ENCODE assay signal across 15 cellular contexts in the genomic region with DNA sequence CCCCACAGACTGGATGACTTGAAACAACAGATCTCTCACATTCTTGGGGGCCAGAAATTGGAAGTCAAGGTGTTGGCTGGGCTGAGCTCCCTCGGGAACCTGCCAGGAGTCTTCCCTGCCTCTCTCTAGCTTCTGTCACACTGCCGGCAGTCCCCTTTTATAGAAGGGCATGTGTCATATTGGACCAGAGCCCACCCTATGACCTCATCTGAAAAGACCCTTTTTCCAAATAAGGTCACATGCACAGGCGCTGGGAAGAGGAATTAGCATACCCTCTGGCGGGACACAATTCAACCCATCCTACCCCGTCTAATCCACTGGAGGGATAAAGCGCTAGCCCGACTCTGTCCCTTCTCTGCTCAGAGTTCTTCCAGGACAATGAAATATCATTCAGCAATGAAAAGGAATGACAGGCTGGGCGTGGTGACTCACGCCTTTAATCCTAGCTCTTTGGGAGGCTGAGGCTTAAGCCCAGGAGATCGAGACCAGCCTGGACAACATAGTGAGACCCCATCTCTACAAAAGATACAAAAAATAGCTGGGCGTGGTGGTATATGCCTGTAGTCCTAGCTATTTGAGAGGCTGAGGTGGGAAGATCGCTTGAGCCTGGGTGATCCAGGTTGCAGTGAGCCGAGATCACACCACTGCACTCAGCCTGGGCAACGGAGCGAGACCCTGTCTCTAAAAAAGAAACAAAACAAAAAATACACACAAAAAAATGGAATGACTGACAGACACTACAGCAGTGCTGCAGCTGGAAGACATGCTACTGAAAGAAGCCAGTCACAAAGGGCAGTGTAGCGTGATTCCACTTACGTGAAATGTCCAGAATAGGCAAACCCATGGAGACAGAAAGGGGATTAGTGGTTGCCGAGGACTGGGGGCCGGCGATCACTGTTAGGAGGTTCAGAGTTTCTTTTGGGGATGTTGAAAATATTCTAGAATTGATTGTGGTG. TPM values are rescaled to one million over a fixed set of nuclear protein-coding genes. Genes with fewer than 3 reads are reported as not detected.
DNase-seq lines count a peak whose midpoint lies in the region; TF ChIP-seq lines count a peak whose summit lies in the region.
"Had no signal": no experiment of that assay in that cellular context is flagged by ENCODE, and none has a peak within 500 bp of the region (broad histone marks: within the 10 kb centered on the region; RNA-seq: fewer than 3 reads in every experiment).

No MANE protein-coding gene starts in this region.

- no CpG with 5 or more reads among the region's 20 CpGs for WGBS in mesendoderm (ENCODE audit: extremely low coverage, insufficient coverage, low lambda C conversion rate)

- no peak overlapping the region for H3K4me2 ChIP-seq in mesendoderm (ENCODE audit: low read length)

- no peak overlapping the region for H3K27ac ChIP-seq in HEK293 (ENCODE audit: extremely low read depth, low read depth, low read length)
- H3K27ac ChIP-seq in mesendoderm (ENCODE audit: low read depth, low read length), result peak overlapping the region; percentile 77
- H3K27ac ChIP-seq: cardiac muscle cell, testis had no signal

- no peak overlapping the region for H3K9ac ChIP-seq in mesendoderm (ENCODE audit: low read length)

- peak overlapping the region; percentile 71 for H3K4ac ChIP-seq in mesendoderm (ENCODE audit: low read depth, low read length)

- H3K27me3 Mint-ChIP-seq in CD14-positive monocyte (ENCODE audit: low read depth in 3 of 3), result peaks cover 15 to 24% (median 17%) of the 10 kb centered on the region in 3 donors

- H3K4me1 Mint-ChIP-seq in CD14-positive monocyte, result peaks cover 51% of the 10 kb centered on the region

- no peaks in the 10 kb centered on the region for H3K79me1 ChIP-seq in mesendoderm (ENCODE audit: low read length)

- H4K5ac ChIP-seq in mesendoderm (ENCODE audit: low read length), result no peak overlapping the region

- no peaks in the 10 kb centered on the region for H3K79me2 ChIP-seq in mesendoderm (ENCODE audit: control insufficient read depth, insufficient read depth, low read length)

- no peak for DNase-seq in CD14-positive monocyte (ENCODE audit: low spot score)
- DNase-seq in RPMI7951 (ENCODE audit: low read depth), result peak; percentile 14
- no peak for DNase-seq in mesendoderm
- DNase-seq in AG08396 (ENCODE audit: low spot score), result no peak
- DNase-seq in NCI-H524 treated with DMSO at 0.1 percent for 48 hours (lab: John Stamatoyannopoulos, UW), result no peak
- DNase-seq in NCI-H510A treated with DMSO at 0.1 percent for 48 hours (lab: John Stamatoyannopoulos, UW), result no peak
- DNase-seq in ACHN, result no peak

- in situ Hi-C loops in ACHN (cut with HindIII; ENCODE audit: low pct_ligation_motif_present, low pct_unique_long_range_greater_than_20kb, low sequenced_read_pairs), result no loop called here

- CTCF ChIA-PET in HEK293 (lab: Yijun Ruan, JAX), result interaction anchor here (0.5 to 4.2 kb wide), 45 partner anchors 8 to 459 kb away, joined by 3 to 48 read pairs (median 5); a partner anchor contains a TSS

- H3K36me3 ChIP-seq in HEK293 (ENCODE audit: control insufficient read depth in 2 of 2, insufficient read depth in 1 of 2, low read length in 2 of 2) (no peaks in the 10 kb centered on the region; a peak in 1 of 3 replicates), mesendoderm (ENCODE audit: control insufficient read depth, insufficient read depth, low read length) (no peaks in the 10 kb centered on the region)
- H3K36me3 ChIP-seq: cardiac muscle cell had no signal

- peak overlapping the region; percentile 38 for H2BK5ac ChIP-seq in mesendoderm (ENCODE audit: low read length)

- no peaks in the 10 kb centered on the region for H3K27me3 ChIP-seq in mesendoderm (ENCODE audit: insufficient read depth, low read length, poor library complexity)
- H3K27me3 ChIP-seq: cardiac muscle cell, testis had no signal

- no peak overlapping the region for H2AK5ac ChIP-seq in mesendoderm (ENCODE audit: low read length)

- intact Hi-C loops in CD14-positive monocyte (cut with micrococcal nuclease), result loop anchor here (1.0 to 5.0 kb wide), 5 partner anchors 36 to 107 kb away; a partner anchor contains a TSS

- no peak for TF ChIP-seq CTCF in CD14-positive monocyte (IDR thresholded peaks at IDR 0.05)
- no peak for TF ChIP-seq CTCF in HEK293 (tag by site-specific recombination; IDR thresholded peaks at IDR 0.05)

- H3K9me3 ChIP-seq in HEK293 (ENCODE audit: control insufficient read depth, insufficient read depth, low read depth, low read length), result no peaks in the 10 kb centered on the region
- H3K9me3 ChIP-seq: testis had no signal

- no peaks in the 10 kb centered on the region for H3K36me3 Mint-ChIP-seq in CD14-positive monocyte
- H3K36me3 Mint-ChIP-seq: naive thymus-derived CD8-positive, alpha-beta T cell had no signal

- peak overlapping the region; percentile 100 for H3K27ac Mint-ChIP-seq in CD14-positive monocyte
- H3K27ac Mint-ChIP-seq: activated T-helper 1 cell treated with anti-CD3 and anti-CD28 coated beads, Interleukin-12 subunit alpha, Interleukin-12 subunit beta, Interleukin-2, Interleukin-4 antibody, amounts not matched to agents 30 ng/mL and 10 ng/mL and 1 ng/mL, durations not matched to agents 14 hours and 24 hours and 36 hours had no signal

- H3K4me3 ChIP-seq in HEK293 (ENCODE audit: low read depth, low read length) (no peak overlapping the region), mesendoderm (ENCODE audit: low read length) (no peak overlapping the region)
- H3K4me3 ChIP-seq: cardiac muscle cell, lung, testis had no signal

- H4K8ac ChIP-seq in mesendoderm (ENCODE audit: low read depth, low read length), result no peak overlapping the region

- no peak overlapping the region for H3K23ac ChIP-seq in mesendoderm (ENCODE audit: low read length)

- H3K4me1 ChIP-seq in HEK293 (ENCODE audit: control insufficient read depth, insufficient read depth, low read length) (no peaks in the 10 kb centered on the region), mesendoderm (ENCODE audit: control insufficient read depth, low read depth, low read length) (no peaks in the 10 kb centered on the region)
- H3K4me1 ChIP-seq: testis had no signal

- H2BK120ac ChIP-seq in mesendoderm (ENCODE audit: low read depth, low read length), result no peak overlapping the region

- POLR2A ChIA-PET in HEK293 (lab: Yijun Ruan, JAX), result interaction anchor here (1.2 kb wide), 2 partner anchors 38 to 42 kb away, joined by 4 to 6 read pairs; a partner anchor contains a TSS

- H3K9me3 Mint-ChIP-seq in CD14-positive monocyte, result peaks cover 0 to 3% (median 0%) of the 10 kb centered on the region in 7 donors
- H3K9me3 Mint-ChIP-seq: activated T-helper 1 cell treated with anti-CD3 and anti-CD28 coated beads, Interleukin-12 subunit alpha, Interleukin-12 subunit beta, Interleukin-2, Interleukin-4 antibody, amounts not matched to agents 30 ng/mL and 10 ng/mL and 1 ng/mL, durations not matched to agents 14 hours and 24 hours and 36 hours; naive thymus-derived CD8-positive, alpha-beta T cell had no signal

- H2BK15ac ChIP-seq in mesendoderm (replicated peaks; ENCODE audit: low read depth), result peak overlapping the region; percentile 66

- H3K56ac ChIP-seq in mesendoderm (ENCODE audit: low read length), result peak overlapping the region; percentile 56

- peak overlapping the region in 1 of 2 donors; percentile 31 for H3K4me3 Mint-ChIP-seq in CD14-positive monocyte
- H3K4me3 Mint-ChIP-seq: activated T-helper 1 cell treated with anti-CD3 and anti-CD28 coated beads, Interleukin-12 subunit alpha, Interleukin-12 subunit beta, Interleukin-2, Interleukin-4 antibody, amounts not matched to agents 30 ng/mL and 10 ng/mL and 1 ng/mL, durations not matched to agents 14 hours and 24 hours and 36 hours; naive thymus-derived CD8-positive, alpha-beta T cell had no signal

- H3K18ac ChIP-seq in mesendoderm (ENCODE audit: low read length), result peak overlapping the region; percentile 7

TF ChIP-seq in HEK293, 187 proteins besides CTCF, POLR2A, EP300 and RAD21:
- no peak for TF ChIP-seq FEZF1 (tag by site-specific recombination; IDR thresholded peaks at IDR 0.05)
- 0 out of 2 replicates have a peak, but pooled peaks have one; percentile 6 for TF ChIP-seq SP7 (tag by site-specific recombination; IDR thresholded peaks at IDR 0.05)
- TF ChIP-seq, protein P1, sequence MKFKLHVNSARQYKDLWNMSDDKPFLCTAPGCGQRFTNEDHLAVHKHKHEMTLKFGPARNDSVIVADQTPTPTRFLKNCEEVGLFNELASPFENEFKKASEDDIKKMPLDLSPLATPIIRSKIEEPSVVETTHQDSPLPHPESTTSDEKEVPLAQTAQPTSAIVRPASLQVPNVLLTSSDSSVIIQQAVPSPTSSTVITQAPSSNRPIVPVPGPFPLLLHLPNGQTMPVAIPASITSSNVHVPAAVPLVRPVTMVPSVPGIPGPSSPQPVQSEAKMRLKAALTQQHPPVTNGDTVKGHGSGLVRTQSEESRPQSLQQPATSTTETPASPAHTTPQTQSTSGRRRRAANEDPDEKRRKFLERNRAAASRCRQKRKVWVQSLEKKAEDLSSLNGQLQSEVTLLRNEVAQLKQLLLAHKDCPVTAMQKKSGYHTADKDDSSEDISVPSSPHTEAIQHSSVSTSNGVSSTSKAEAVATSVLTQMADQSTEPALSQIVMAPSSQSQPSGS (tag by site-specific recombination; IDR thresholded peaks at IDR 0.05; ENCODE audit: low read depth), result peak; percentile 37; the same call in 1 of the 2 replicates
- TF ChIP-seq ZNF121 (tag by site-specific recombination; IDR thresholded peaks at IDR 0.05), result peak; percentile 97
- no peak for TF ChIP-seq ZNF610 (tag by site-specific recombination; IDR thresholded peaks at IDR 0.05; ENCODE audit: borderline replicate concordance)
- peak; percentile 58 for TF ChIP-seq ZNF146 (tag by site-specific recombination; IDR thresholded peaks at IDR 0.05)

RNA-seq across cellular contexts. Expression of a gene that starts 28.5 kb away (rescaled TPM):
- polyA plus RNA-seq in CD14-positive monocyte, result not detected
- total RNA-seq in RPMI7951 (2014; rRNA removed; shearing (Covaris generic)), result 24.0 and 28.8 TPM in 2 replicates
- polyA plus RNA-seq in mesendoderm (2013, experiment 1 of 2), result 65.7 TPM
- 64.6 TPM for polyA plus RNA-seq in mesendoderm (2013, experiment 2 of 2)
- total RNA-seq: activated T-helper 1 cell treated with anti-CD3 and anti-CD28 coated beads, Interleukin-12 subunit alpha, Interleukin-12 subunit beta, Interleukin-2, Interleukin-4 antibody, amounts not matched to agents 30 ng/mL and 10 ng/mL and 1 ng/mL, durations not matched to agents 14 hours and 24 hours and 36 hours; naive thymus-derived CD8-positive, alpha-beta T cell; T-helper 1 cell treated with Interleukin-12 subunit alpha and Interleukin-12 subunit beta and Interleukin-4 antibody, amounts not matched to agents 30 ng/mL and 1 ng/mL, for 36 hours had no signal
- polyA plus RNA-seq: naive thymus-derived CD8-positive, alpha-beta T cell had no signal

RNA-seq across cellular contexts. Expression of a gene that starts 41.7 kb away (rescaled TPM):
- polyA plus RNA-seq in CD14-positive monocyte, result 1 to 10 TPM; 3.4 to 3.8 TPM
- total RNA-seq in RPMI7951 (2014; rRNA removed; shearing (Covaris generic)), result 8.3 and 8.7 TPM in 2 replicates
- 19.0 TPM for polyA plus RNA-seq in mesendoderm (2013, experiment 1 of 2)
- 19.1 TPM for polyA plus RNA-seq in mesendoderm (2013, experiment 2 of 2)

RNA-seq across cellular contexts. Expression of a gene that starts 58.8 kb away (rescaled TPM):
- 1 to 10 TPM; 2.4 to 4.3 TPM for polyA plus RNA-seq in CD14-positive monocyte
- under 0.01 and 0.12 TPM in 2 replicates for total RNA-seq in RPMI7951 (2014; rRNA removed; shearing (Covaris generic))
- polyA plus RNA-seq in mesendoderm (2013, experiment 1 of 2), result 0.29 TPM
- polyA plus RNA-seq in mesendoderm (2013, experiment 2 of 2), result 0.14 TPM
- total RNA-seq: activated T-helper 1 cell treated with anti-CD3 and anti-CD28 coated beads, Interleukin-12 subunit alpha, Interleukin-12 subunit beta, Interleukin-2, Interleukin-4 antibody, amounts not matched to agents 30 ng/mL and 10 ng/mL and 1 ng/mL, durations not matched to agents 14 hours and 24 hours and 36 hours; cardiac muscle cell; HT1080 had no signal
- polyA plus RNA-seq: cardiac muscle cell; naive thymus-derived CD8-positive, alpha-beta T cell had no signal
